In genomic region chr14:59406454-59407245, GRCh38 we compare ENCODE assay signal across 1 cellular context.
TF ChIP-seq lines count a peak whose summit lies in the region.

No MANE protein-coding gene starts in this region.

TF ChIP-seq in HepG2, 621 proteins besides CTCF, POLR2A, EP300 and RAD21 (continued from another document and continues in another):
- no peak for TF ChIP-seq NR0B2 (CRISPR knock-in tag; IDR thresholded peaks at IDR 0.05)
- no peak for TF ChIP-seq MATR3 (CRISPR knock-in tag; IDR thresholded peaks at IDR 0.05)
- no peak for TF ChIP-seq ZNF609 (CRISPR knock-in tag; IDR thresholded peaks at IDR 0.05; ENCODE audit: borderline replicate concordance)
- TF ChIP-seq NCOA2 (CRISPR knock-in tag; IDR thresholded peaks at IDR 0.05), result peak; percentile 56; the same call in 1 of the 2 replicates
- TF ChIP-seq ZNF766 (CRISPR knock-in tag; IDR thresholded peaks at IDR 0.05; ENCODE audit: borderline replicate concordance), result no peak
- TF ChIP-seq TERF1 (CRISPR knock-in tag; IDR thresholded peaks at IDR 0.05), result no peak
- 0 out of 2 replicates have a peak, but pooled peaks have one; percentile 30 for TF ChIP-seq DPF2 (CRISPR knock-in tag; IDR thresholded peaks at IDR 0.05; ENCODE audit: borderline replicate concordance, low read depth)
- TF ChIP-seq FOXK1 (CRISPR knock-in tag; IDR thresholded peaks at IDR 0.05; ENCODE audit: borderline replicate concordance, low read depth), result no peak
- TF ChIP-seq ZNF317 (CRISPR knock-in tag; IDR thresholded peaks at IDR 0.05), result no peak
- TF ChIP-seq AHDC1 (CRISPR knock-in tag; IDR thresholded peaks at IDR 0.05; ENCODE audit: borderline replicate concordance), result 0 out of 2 replicates have a peak, but pooled peaks have one; percentile 25
- no peak for TF ChIP-seq HMG20B (CRISPR knock-in tag; conservative IDR thresholded peaks at IDR 0.05)
- no peak for TF ChIP-seq MLXIP (CRISPR knock-in tag; IDR thresholded peaks at IDR 0.05; ENCODE audit: borderline replicate concordance)
- peak; percentile 72 for TF ChIP-seq BHLHE40 (IDR thresholded peaks at IDR 0.05; ENCODE audit: low read length)
- peak; percentile 54; the same call in 1 of the 2 replicates for TF ChIP-seq HNF4G (IDR thresholded peaks at IDR 0.05; ENCODE audit: borderline replicate concordance, low read depth, low read length)
- TF ChIP-seq HNF4G (CRISPR knock-in tag; IDR thresholded peaks at IDR 0.05; ENCODE audit: borderline replicate concordance, low read depth), result no peak
- TF ChIP-seq ZFAT (CRISPR knock-in tag; conservative IDR thresholded peaks at IDR 0.05), result no peak
- no peak for TF ChIP-seq LBX2 (CRISPR knock-in tag; IDR thresholded peaks at IDR 0.05; ENCODE audit: borderline replicate concordance)
- TF ChIP-seq ZNF18 (CRISPR knock-in tag; IDR thresholded peaks at IDR 0.05; ENCODE audit: insufficient replicate concordance), result no peak
- TF ChIP-seq NONO (IDR thresholded peaks at IDR 0.05), result no peak
- no peak for TF ChIP-seq NONO (CRISPR knock-in tag; conservative IDR thresholded peaks at IDR 0.05)
- TF ChIP-seq NCOR1 (IDR thresholded peaks at IDR 0.05; ENCODE audit: borderline replicate concordance, low read length), result peak; percentile 42; the same call in 1 of the 2 replicates
- TF ChIP-seq TFAP4 (IDR thresholded peaks at IDR 0.05; ENCODE audit: borderline replicate concordance, low read depth), result peak; percentile 49; the same call in 1 of the 2 replicates
- TF ChIP-seq SOX5 (CRISPR knock-in tag; IDR thresholded peaks at IDR 0.05; ENCODE audit: borderline replicate concordance), result peak; percentile 59; the same call in 1 of the 2 replicates
- TF ChIP-seq ISL2 (CRISPR knock-in tag; IDR thresholded peaks at IDR 0.05), result peak; percentile 56; the same call in 1 of the 2 replicates
- peak; percentile 62; the same call in 1 of the 2 replicates for TF ChIP-seq GATA4 (IDR thresholded peaks at IDR 0.05; ENCODE audit: borderline replicate concordance, low read depth)
- TF ChIP-seq ZNF605 (CRISPR knock-in tag; IDR thresholded peaks at IDR 0.05), result no peak
- TF ChIP-seq ETV6 (CRISPR knock-in tag; conservative IDR thresholded peaks at IDR 0.05), result no peak
- TF ChIP-seq MTF1 (CRISPR knock-in tag; IDR thresholded peaks at IDR 0.05), result no peak
- no peak for TF ChIP-seq ZHX1 (CRISPR knock-in tag; IDR thresholded peaks at IDR 0.05; ENCODE audit: low read depth)
